In the genomic region with DNA sequence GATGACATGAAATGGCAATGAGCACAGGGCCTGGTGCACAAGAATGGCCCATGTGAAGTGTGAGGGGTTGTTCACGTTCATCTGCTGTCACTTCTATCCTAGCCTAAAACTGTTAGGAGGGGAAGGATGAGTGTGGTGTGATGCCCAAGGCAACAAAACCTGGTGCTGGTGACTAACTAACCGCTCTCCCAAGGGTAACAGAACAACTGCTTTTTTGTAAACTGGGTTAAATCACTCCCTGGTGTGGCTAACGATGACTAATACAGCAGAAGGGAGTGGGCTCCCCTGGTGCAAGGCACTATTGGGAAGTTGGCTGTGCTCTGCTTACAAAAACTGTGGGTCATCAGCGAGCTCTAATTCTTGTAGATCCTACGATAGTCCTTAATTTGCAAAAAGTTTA, we compare ENCODE assay signal across 9 cellular contexts.
DNase-seq lines count a peak whose midpoint lies in the region; ATAC-seq and TF ChIP-seq lines count a peak whose summit lies in the region.
"Had no signal": no experiment of that assay in that cellular context is flagged by ENCODE, and none has a peak within 500 bp of the region (broad histone marks: within the 10 kb centered on the region; RNA-seq: fewer than 3 reads in every experiment).

No MANE protein-coding gene starts in this region.

- CTCF ChIA-PET in AG04450 (lab: Charles Lee): no interaction called here

- no peak overlapping the region for H3K27ac ChIP-seq in AG04450 (ENCODE audit: low read depth, low read length)

- H3K9me3 ChIP-seq in AG04450 (ENCODE audit: control insufficient read depth, insufficient read depth, low read length): no peaks in the 10 kb centered on the region

- ATAC-seq in GM21390 (IDR thresholded peaks at IDR 0.05; ENCODE audit: unreplicated experiment) (peak; percentile 43), GM18858 (IDR thresholded peaks at IDR 0.05; ENCODE audit: unreplicated experiment) (no peak)

- POLR2A ChIA-PET in AG04450 (lab: Yijun Ruan, JAX): no interaction called here

- no peaks in the 10 kb centered on the region for H3K27me3 ChIP-seq in AG04450 (ENCODE audit: control insufficient read depth, insufficient read depth, low read length)

- in situ Hi-C loops in GM13977 (cut with MboI; ENCODE audit: low pct_unique_long_range_greater_than_20kb, low sequenced_read_pairs, unreplicated experiment): no loop called here

- DNase-seq in AG04450 (ENCODE audit: low read depth, low spot score) (peak; percentile 36), HT1080 (ENCODE audit: low read depth) (peak; percentile 93), fibroblast of peridontal ligament (ENCODE audit: extremely low read depth) (peak; percentile 97), GM13977 (ENCODE audit: low spot score) (no peak), GM10266 (ENCODE audit: extremely low spot score) (no peak), hippocampal formation (lab: John Stamatoyannopoulos, UW) (no peak)
- DNase-seq: CD4-positive, CD25-positive, alpha-beta regulatory T cell had no signal

- no peak overlapping the region for H3K4me3 ChIP-seq in AG04450 (ENCODE audit: low read depth, low read length)

- no peak for TF ChIP-seq CTCF in AG04450 (IDR thresholded peaks at IDR 0.05; ENCODE audit: low read depth, low read length)
- no peak for TF ChIP-seq CTCF in GM13977 (IDR thresholded peaks at IDR 0.05; ENCODE audit: extremely low read depth, insufficient read depth, missing control alignments)
- TF ChIP-seq CTCF in GM10266 (IDR thresholded peaks at IDR 0.05; ENCODE audit: control insufficient read depth, insufficient read depth, low read depth, missing control alignments): no peak

Comparison
In these comparisons a context has a peak if more than half of its experiments do, and no peak if none do; other contexts are left out.
1. DNase-seq: peak in AG04450 (single experiment), HT1080 (single experiment) and fibroblast of peridontal ligament (single experiment); none in GM13977 (single experiment), GM10266 (single experiment) and hippocampal formation (0 of 2).